ENCODE assay signal across 36 cellular contexts in the genomic region with DNA sequence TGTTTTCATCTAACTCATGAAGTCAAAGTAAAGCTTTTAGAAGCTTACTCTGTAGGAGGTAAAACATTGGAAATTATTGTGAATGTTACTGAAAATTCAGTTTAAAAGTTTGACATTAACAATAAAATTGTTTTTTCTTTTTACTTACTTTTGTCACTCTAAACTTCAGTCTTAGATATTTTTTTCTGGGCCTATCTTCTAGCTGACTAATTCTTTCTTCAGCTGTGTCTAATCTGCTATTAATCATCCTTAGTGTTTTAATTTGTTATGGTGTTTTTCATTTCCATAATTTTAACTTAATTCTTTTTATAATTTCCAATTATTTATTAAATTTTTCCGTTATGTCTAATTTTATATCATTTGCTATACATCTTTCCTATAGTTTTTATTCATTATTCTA. TPM values are rescaled to one million over a fixed set of nuclear protein-coding genes. Genes with fewer than 3 reads are reported as not detected.
"Had no signal": no experiment of that assay in that cellular context is flagged by ENCODE, and none has a peak within 500 bp of the region (broad histone marks: within the 10 kb centered on the region; RNA-seq: fewer than 3 reads in every experiment).

No MANE protein-coding gene starts in this region.

- H3K4me3 ChIP-seq: ascending aorta, breast epithelium, cardiac muscle cell, coronary artery, dorsolateral prefrontal cortex, esophagus muscularis mucosa, gastroesophageal sphincter, heart right ventricle had no signal

- DNase-seq: activated CD4-positive, alpha-beta memory T cell treated with anti-CD3 and anti-CD28 coated beads for 36 hours; activated CD4-positive, alpha-beta T cell treated with anti-CD3 and anti-CD28 coated beads for 36 hours; activated CD4-positive, alpha-beta T cell treated with anti-CD3 and anti-CD28 coated beads, Interleukin-2, amount 10 ng/mL, durations not matched to agents 24 days and 14 days; activated CD4-positive, CD25-positive, alpha-beta regulatory T cell; activated CD4-positive, CD25-positive, alpha-beta regulatory T cell treated with anti-CD3 and anti-CD28 coated beads, Interleukin-2, amount 50 U/mL, for 72 hours; activated CD8-positive, alpha-beta memory T cell treated with anti-CD3 and anti-CD28 coated beads, Interleukin-2, amount 10 ng/mL, durations not matched to agents 7 days and 5 days; activated CD8-positive, alpha-beta memory T cell treated with anti-CD3 and anti-CD28 coated beads, Interleukin-2, amount 50 U/mL, for 4 hours; activated CD8-positive, alpha-beta T cell treated with anti-CD3 and anti-CD28 coated beads, Interleukin-2, amount 10 ng/mL, durations not matched to agents 7 days and 5 days; activated gamma-delta T cell; activated naive CD4-positive, alpha-beta T cell; activated naive CD4-positive, alpha-beta T cell treated with anti-CD3 and anti-CD28 coated beads, Interleukin-2, amount 10 ng/mL, durations not matched to agents 7 days and 5 days; activated naive CD8-positive, alpha-beta T cell treated with anti-CD3 and anti-CD28 coated beads, Interleukin-2, amount 10 ng/mL, durations not matched to agents 7 days and 5 days; activated T-cell treated with anti-CD3 and anti-CD28 coated beads for 4 hours; activated T-cell treated with anti-CD3 and anti-CD28 coated beads, Interleukin-2, amount 50 U/mL, for 24 hours; activated T-cell treated with anti-CD3 and anti-CD28 coated beads, Interleukin-2, amount 50 U/mL, for 72 hours; central memory CD4-positive, alpha-beta T cell; cerebellar nuclear complex; dorsolateral prefrontal cortex; effector memory CD4-positive, alpha-beta T cell; endodermal cell; erythroblast; foreskin keratinocyte; heart right ventricle; T-helper 2 cell had no signal

- H3K27ac ChIP-seq: ascending aorta, breast epithelium, cardiac muscle cell, coronary artery, dorsolateral prefrontal cortex, esophagus muscularis mucosa, foreskin keratinocyte, gastroesophageal sphincter, heart right ventricle had no signal

- H3K4me1 Mint-ChIP-seq: brain, endodermal cell had no signal

- H3K27me3 Mint-ChIP-seq: activated CD4-positive, alpha-beta memory T cell treated with anti-CD3 and anti-CD28 coated beads for 36 hours; activated CD4-positive, alpha-beta T cell treated with anti-CD3 and anti-CD28 coated beads for 36 hours; activated CD4-positive, alpha-beta T cell treated with anti-CD3 and anti-CD28 coated beads, Interleukin-2, amount 10 ng/mL, durations not matched to agents 24 days and 14 days; activated CD8-positive, alpha-beta memory T cell treated with anti-CD3 and anti-CD28 coated beads, Interleukin-2, amount 10 ng/mL, durations not matched to agents 7 days and 5 days; activated naive CD8-positive, alpha-beta T cell treated with anti-CD3 and anti-CD28 coated beads, Interleukin-2, amount 10 ng/mL, durations not matched to agents 7 days and 5 days; activated T-cell treated with anti-CD3 and anti-CD28 coated beads, Interleukin-2, amount 50 U/mL, for 24 hours; dendritic cell treated with granulocyte-macrophage colony-stimulating factor and Interleukin-4, amounts not matched to agents 40 ng/mL and 50 ng/mL, for 4 days had no signal

- H3K4me3 Mint-ChIP-seq: activated CD4-positive, alpha-beta memory T cell treated with anti-CD3 and anti-CD28 coated beads for 36 hours; activated CD4-positive, alpha-beta T cell treated with anti-CD3 and anti-CD28 coated beads for 36 hours; activated CD4-positive, alpha-beta T cell treated with anti-CD3 and anti-CD28 coated beads, Interleukin-2, amount 10 ng/mL, durations not matched to agents 24 days and 14 days; activated CD8-positive, alpha-beta memory T cell treated with anti-CD3 and anti-CD28 coated beads, Interleukin-2, amount 10 ng/mL, durations not matched to agents 7 days and 5 days; activated CD8-positive, alpha-beta T cell treated with anti-CD3 and anti-CD28 coated beads, Interleukin-2, amount 10 ng/mL, durations not matched to agents 7 days and 5 days; activated naive CD4-positive, alpha-beta T cell treated with anti-CD3 and anti-CD28 coated beads, Interleukin-2, amount 10 ng/mL, durations not matched to agents 7 days and 5 days; activated naive CD8-positive, alpha-beta T cell treated with anti-CD3 and anti-CD28 coated beads, Interleukin-2, amount 10 ng/mL, durations not matched to agents 7 days and 5 days; activated T-cell treated with anti-CD3 and anti-CD28 coated beads, Interleukin-2, amount 50 U/mL, for 24 hours; activated T-cell treated with anti-CD3 and anti-CD28 coated beads, Interleukin-2, amount 50 U/mL, for 72 hours; brain; dendritic cell treated with granulocyte-macrophage colony-stimulating factor and Interleukin-4, amounts not matched to agents 40 ng/mL and 50 ng/mL, for 4 days; endodermal cell had no signal

- H3K27ac Mint-ChIP-seq: activated CD4-positive, alpha-beta memory T cell treated with anti-CD3 and anti-CD28 coated beads for 36 hours; activated CD4-positive, alpha-beta T cell treated with anti-CD3 and anti-CD28 coated beads, Interleukin-2, amount 10 ng/mL, durations not matched to agents 24 days and 14 days; activated CD8-positive, alpha-beta memory T cell treated with anti-CD3 and anti-CD28 coated beads, Interleukin-2, amount 10 ng/mL, durations not matched to agents 7 days and 5 days; activated CD8-positive, alpha-beta T cell treated with anti-CD3 and anti-CD28 coated beads, Interleukin-2, amount 10 ng/mL, durations not matched to agents 7 days and 5 days; activated naive CD4-positive, alpha-beta T cell treated with anti-CD3 and anti-CD28 coated beads, Interleukin-2, amount 10 ng/mL, durations not matched to agents 7 days and 5 days; activated naive CD4-positive, alpha-beta T cell treated with anti-CD3 and anti-CD28 coated beads, Interleukin-2, amount 50 U/mL, for 72 hours; activated naive CD8-positive, alpha-beta T cell treated with anti-CD3 and anti-CD28 coated beads, Interleukin-2, amount 10 ng/mL, durations not matched to agents 7 days and 5 days; activated T-cell treated with anti-CD3 and anti-CD28 coated beads, Interleukin-2, amount 50 U/mL, for 24 hours; activated T-cell treated with anti-CD3 and anti-CD28 coated beads, Interleukin-2, amount 50 U/mL, for 72 hours; brain; dendritic cell treated with granulocyte-macrophage colony-stimulating factor and Interleukin-4, amounts not matched to agents 40 ng/mL and 50 ng/mL, for 4 days; endodermal cell had no signal

- H3K36me3 Mint-ChIP-seq: brain had no signal

- H3K4me1 ChIP-seq: ascending aorta, breast epithelium, esophagus muscularis mucosa, foreskin keratinocyte, gastroesophageal sphincter had no signal

- H3K9me3 ChIP-seq: ascending aorta, breast epithelium had no signal

- H3K36me3 ChIP-seq: ascending aorta, breast epithelium, cardiac muscle cell, esophagus muscularis mucosa, gastroesophageal sphincter, heart right ventricle had no signal

- ATAC-seq: activated CD4-positive, alpha-beta T cell treated with anti-CD3 and anti-CD28 coated beads for 36 hours; activated CD8-positive, alpha-beta memory T cell treated with anti-CD3 and anti-CD28 coated beads, Interleukin-2, amount 10 ng/mL, durations not matched to agents 7 days and 5 days; activated CD8-positive, alpha-beta T cell treated with anti-CD3 and anti-CD28 coated beads, Interleukin-2, amount 10 ng/mL, durations not matched to agents 7 days and 5 days; activated naive CD4-positive, alpha-beta T cell treated with anti-CD3 and anti-CD28 coated beads, Interleukin-2, amount 50 U/mL, for 72 hours; activated T-cell treated with anti-CD3 and anti-CD28 coated beads, Interleukin-2, amount 50 U/mL, for 72 hours; foreskin keratinocyte; gastroesophageal sphincter; heart right ventricle had no signal

RNA-seq across cellular contexts. Expression of gene IL10RA, which starts 35.0 kb away (rescaled TPM):
- total RNA-seq: cardiac muscle cell had no signal
- polyA plus RNA-seq: cardiac muscle cell, foreskin keratinocyte had no signal

RNA-seq across cellular contexts. Expression of gene TMPRSS4, which starts 55.7 kb away (rescaled TPM):
- total RNA-seq: activated CD4-positive, alpha-beta memory T cell treated with anti-CD3 and anti-CD28 coated beads for 36 hours; activated CD4-positive, alpha-beta T cell treated with anti-CD3 and anti-CD28 coated beads for 36 hours; activated CD4-positive, alpha-beta T cell treated with anti-CD3 and anti-CD28 coated beads, Interleukin-2, amount 10 ng/mL, durations not matched to agents 24 days and 14 days; activated CD8-positive, alpha-beta memory T cell treated with anti-CD3 and anti-CD28 coated beads for 36 hours; activated naive CD4-positive, alpha-beta T cell treated with anti-CD3 and anti-CD28 coated beads, Interleukin-2, amount 50 U/mL, for 72 hours; ascending aorta; cardiac muscle cell; dorsolateral prefrontal cortex; endodermal cell; glomerular endothelial cell; T-helper 1 cell treated with Interleukin-12 subunit alpha and Interleukin-12 subunit beta and Interleukin-4 antibody, amounts not matched to agents 30 ng/mL and 1 ng/mL, for 36 hours had no signal
- polyA plus RNA-seq: cardiac muscle cell had no signal
